11 cellular contexts compared by ENCODE assay signal in the genomic region with DNA sequence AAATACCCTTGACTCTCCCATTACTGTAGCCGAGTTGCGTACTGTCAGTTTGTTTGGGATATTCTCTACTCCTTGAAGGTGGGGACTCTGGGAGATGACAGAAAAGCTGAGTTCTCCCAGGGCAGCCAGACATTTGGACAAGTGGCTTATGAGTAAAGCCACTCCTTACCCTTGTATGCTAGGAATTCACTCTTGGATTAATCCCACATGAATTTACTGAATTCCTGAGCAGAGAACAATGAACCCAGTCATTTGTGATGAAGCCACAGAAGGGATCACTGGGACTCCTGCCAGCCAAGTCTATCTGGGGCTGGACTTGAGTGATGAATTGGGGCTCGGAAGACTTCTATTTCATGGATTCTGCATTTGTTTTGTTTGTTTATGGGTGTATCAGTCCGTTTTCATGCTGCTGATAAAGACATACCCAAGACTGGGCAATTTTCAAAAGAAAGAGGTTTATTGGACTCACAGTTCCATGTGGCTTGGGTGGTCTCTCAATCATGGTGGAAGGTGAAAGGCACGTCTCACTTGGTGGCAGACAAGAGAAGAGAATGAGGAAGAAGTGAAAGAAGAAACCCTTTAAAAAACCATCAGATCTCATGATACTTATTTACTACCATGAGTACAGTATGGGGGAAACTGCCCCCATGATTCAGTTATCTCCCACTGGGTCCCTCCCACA. TPM values are rescaled to one million over a fixed set of nuclear protein-coding genes. Genes with fewer than 3 reads are reported as not detected.
DNase-seq lines count a peak whose midpoint lies in the region; ATAC-seq and TF ChIP-seq lines count a peak whose summit lies in the region.
"Had no signal": no experiment of that assay in that cellular context is flagged by ENCODE, and none has a peak within 500 bp of the region (broad histone marks: within the 10 kb centered on the region; RNA-seq: fewer than 3 reads in every experiment).

No MANE protein-coding gene starts in this region.

- TF ChIP-seq EP300 in Ishikawa (IDR thresholded peaks at IDR 0.05; ENCODE audit: borderline replicate concordance), result peak; percentile 98

- H3K4me3 ChIP-seq in A673 (ENCODE audit: low read depth, low read length, poor library complexity, severe bottlenecking) (no peak overlapping the region), mesenchymal stem cell (ENCODE audit: insufficient read depth in 1 of 2, low read depth in 1 of 2, low read length in 2 of 2) (no peak overlapping the region), MM.1S (ENCODE audit: low read length) (no peak overlapping the region)

- no peak overlapping the region for H2AFZ ChIP-seq in mesenchymal stem cell (ENCODE audit: low read depth, low read length)
- no peak overlapping the region for H2AFZ ChIP-seq in MM.1S (ENCODE audit: low read length)

- peaks cover 16% of the 10 kb centered on the region for H3K4me1 Mint-ChIP-seq in chondrocyte (ENCODE audit: low read depth)
- H3K4me1 Mint-ChIP-seq in CD4-positive, alpha-beta T cell (ENCODE audit: low read depth), result no peaks in the 10 kb centered on the region

- no peak overlapping the region for H2AK5ac ChIP-seq in mesenchymal stem cell (ENCODE audit: low read length, severe bottlenecking)

- no peaks in the 10 kb centered on the region for H3K79me1 ChIP-seq in mesenchymal stem cell (replicated peaks; ENCODE audit: low read length, poor library complexity, severe bottlenecking)

- peaks cover 5% of the 10 kb centered on the region for H3K27me3 Mint-ChIP-seq in chondrocyte (ENCODE audit: low read depth)
- H3K27me3 Mint-ChIP-seq in CD4-positive, alpha-beta T cell, result peaks cover 3% of the 10 kb centered on the region

- BruUV-seq in A673 (replicated peaks; lab: Mats Ljungman, UMichigan), result no TSS peak

- H3K27ac ChIP-seq in A673 (ENCODE audit: low read depth, low read length, poor library complexity, severe bottlenecking) (no peak overlapping the region), mesenchymal stem cell (ENCODE audit: low read length, poor library complexity, severe bottlenecking) (peak overlapping the region; percentile 41), MM.1S (ENCODE audit: low read length) (no peak overlapping the region)
- no peak overlapping the region for H3K27ac ChIP-seq in CD4-positive, alpha-beta T cell (ENCODE audit: low read depth, low read length)

- H4K91ac ChIP-seq in mesenchymal stem cell (ENCODE audit: low read length), result no peak overlapping the region

- WGBS in mesenchymal stem cell, result 31% methylated on average over 4 of the region's 5 CpGs

- H3K9ac ChIP-seq in mesenchymal stem cell (ENCODE audit: low read length), result no peak overlapping the region
- no peak overlapping the region for H3K9ac ChIP-seq in MM.1S (ENCODE audit: low read length)

- no peak overlapping the region for H2BK12ac ChIP-seq in mesenchymal stem cell (ENCODE audit: low read length in 2 of 2)

- H3K18ac ChIP-seq in mesenchymal stem cell (ENCODE audit: low read depth in 1 of 2, low read length in 2 of 2), result no peak overlapping the region

- no peak overlapping the region for H2BK15ac ChIP-seq in mesenchymal stem cell (ENCODE audit: low read depth, poor library complexity, severe bottlenecking)

- no peak for ATAC-seq in CD4-positive, alpha-beta T cell (ENCODE audit: poor library complexity)
- no peak for ATAC-seq in GM18909 (IDR thresholded peaks at IDR 0.05; ENCODE audit: poor library complexity, unreplicated experiment)

- H3K27me3 ChIP-seq in A673 (replicated peaks; ENCODE audit: insufficient read depth, low read depth, low read length, poor library complexity) (peaks cover 16% of the 10 kb centered on the region), mesenchymal stem cell (ENCODE audit: control insufficient read depth in 1 of 2, insufficient read depth in 1 of 2, low read length in 2 of 2) (peaks cover 0 to 10% of the 10 kb centered on the region in 2 experiments), MM.1S (replicated peaks; ENCODE audit: insufficient read depth, low read length) (peaks cover 8% of the 10 kb centered on the region; the same call in 1 of the 2 replicates)
- no peaks in the 10 kb centered on the region for H3K27me3 ChIP-seq in CD4-positive, alpha-beta T cell (ENCODE audit: control insufficient read depth, insufficient read depth, low read length)

- TF ChIP-seq CTCF in A673 (conservative IDR thresholded peaks at IDR 0.05; ENCODE audit: low read depth, low read length) (no peak), chondrocyte (IDR thresholded peaks at IDR 0.05) (no peak), MM.1S (IDR thresholded peaks at IDR 0.05; ENCODE audit: low read length) (no peak)
- TF ChIP-seq CTCF in CD4-positive, alpha-beta T cell (IDR thresholded peaks at IDR 0.05), result no peak

- no peak overlapping the region for H3K14ac ChIP-seq in mesenchymal stem cell (ENCODE audit: low read length in 2 of 2)

- no peaks in the 10 kb centered on the region for H4K20me1 ChIP-seq in MM.1S (ENCODE audit: insufficient read depth, low read length)

- H3K4me2 ChIP-seq in mesenchymal stem cell (ENCODE audit: low read length, poor library complexity, severe bottlenecking) (no peak overlapping the region), MM.1S (ENCODE audit: low read depth, low read length) (no peak overlapping the region)

- H2BK5ac ChIP-seq in mesenchymal stem cell (ENCODE audit: low read depth, low read length, poor library complexity, severe bottlenecking), result no peak overlapping the region

- intact Hi-C loops in A673 (cut with micrococcal nuclease; ENCODE audit: unreplicated experiment), result no loop called here
- intact Hi-C loops in CD4-positive, alpha-beta T cell (cut with DNase I, micrococcal nuclease), result no loop called here

- CTCF ChIA-PET in A673 (lab: Charles Lee), result no interaction called here
- CTCF ChIA-PET in CD4-positive, alpha-beta T cell (lab: Charles Lee), result no interaction called here

- no peak overlapping the region for H2BK120ac ChIP-seq in mesenchymal stem cell (ENCODE audit: low read depth, low read length)

- H3K4me3 Mint-ChIP-seq in chondrocyte (ENCODE audit: unreplicated experiment), result no peak overlapping the region
- H3K4me3 Mint-ChIP-seq in CD4-positive, alpha-beta T cell, result no peak overlapping the region

- POLR2A ChIA-PET in A673 (lab: Charles Lee; ENCODE audit: low non-redundant PET), result no interaction called here
- POLR2A ChIA-PET in CD4-positive, alpha-beta T cell (lab: Charles Lee), result no interaction called here

- peaks cover 5% of the 10 kb centered on the region for H3K9me3 Mint-ChIP-seq in chondrocyte (ENCODE audit: low read depth)
- no peaks in the 10 kb centered on the region for H3K9me3 Mint-ChIP-seq in CD4-positive, alpha-beta T cell

- TF ChIP-seq RAD21 in Ishikawa (IDR thresholded peaks at IDR 0.05; ENCODE audit: low read depth), result peak; percentile 32

- no peak overlapping the region for H3K23ac ChIP-seq in mesenchymal stem cell (ENCODE audit: low read length in 2 of 2)

- H3K79me2 ChIP-seq in MM.1S (ENCODE audit: low read length), result no peaks in the 10 kb centered on the region

- H4K8ac ChIP-seq in mesenchymal stem cell (ENCODE audit: low read length), result no peak overlapping the region

- H3F3A ChIP-seq in MM.1S (ENCODE audit: insufficient read depth, low read length), result no peaks in the 10 kb centered on the region

- DNase-seq in A673 (ENCODE audit: low spot score) (peak; percentile 44), chondrocyte (ENCODE audit: low spot score) (no peak), mesenchymal stem cell (peak; percentile 28), MM.1S (no peak), cerebellum (ENCODE audit: low spot score) (no peak)
- no peak for DNase-seq in CD4-positive, alpha-beta T cell
- DNase-seq: activated CD4-positive, alpha-beta T cell treated with anti-CD3 and anti-CD28 coated beads for 4 hours; BE2C had no signal

- H3K36me3 Mint-ChIP-seq in chondrocyte (ENCODE audit: low read depth), result no peaks in the 10 kb centered on the region
- H3K36me3 Mint-ChIP-seq in CD4-positive, alpha-beta T cell (ENCODE audit: low read depth), result no peaks in the 10 kb centered on the region

- H3K9me3 ChIP-seq in A673 (ENCODE audit: low read depth, low read length, poor library complexity, severe bottlenecking) (no peaks in the 10 kb centered on the region), mesenchymal stem cell (ENCODE audit: control insufficient read depth, low read length) (no peaks in the 10 kb centered on the region), MM.1S (replicated peaks; ENCODE audit: insufficient read depth, low read length) (no peaks in the 10 kb centered on the region)
- no peaks in the 10 kb centered on the region for H3K9me3 ChIP-seq in CD4-positive, alpha-beta T cell (ENCODE audit: control insufficient read depth, low read length)
- H3K9me3 ChIP-seq: BE2C had no signal

- H3K27ac Mint-ChIP-seq in chondrocyte (ENCODE audit: unreplicated experiment), result peak overlapping the region; percentile 84
- no peak overlapping the region for H3K27ac Mint-ChIP-seq in CD4-positive, alpha-beta T cell

- H3K36me3 ChIP-seq in A673 (ENCODE audit: insufficient read depth, low read length, poor library complexity, severe bottlenecking) (no peaks in the 10 kb centered on the region), mesenchymal stem cell (ENCODE audit: control insufficient read depth in 1 of 2, insufficient read depth in 2 of 2, low read depth in 1 of 2, low read length in 2 of 2) (no peaks in the 10 kb centered on the region), MM.1S (replicated peaks; ENCODE audit: insufficient read depth, low read length) (no peaks in the 10 kb centered on the region)
- H3K36me3 ChIP-seq: BE2C had no signal

- H3K4ac ChIP-seq in mesenchymal stem cell (ENCODE audit: low read depth in 1 of 2, low read length in 2 of 2), result no peak overlapping the region

- no peaks in the 10 kb centered on the region for H3K9me2 ChIP-seq in MM.1S (replicated peaks; ENCODE audit: insufficient read depth, low read length)

- no peaks in the 10 kb centered on the region for H3K4me1 ChIP-seq in A673 (ENCODE audit: insufficient read depth, low read length, poor library complexity, severe bottlenecking)
- peaks cover 10% of the 10 kb centered on the region for H3K4me1 ChIP-seq in mesenchymal stem cell (ENCODE audit: control insufficient read depth, insufficient read depth, low read depth, low read length)
- H3K4me1 ChIP-seq in MM.1S (ENCODE audit: low read length), result no peaks in the 10 kb centered on the region
- H3K4me1 ChIP-seq: BE2C had no signal

RNA-seq across cellular contexts. Expression of a gene that starts 25.1 kb away (rescaled TPM):
- total RNA-seq in A673 (2021) (0.09 and 0.13 TPM in 2 replicates), chondrocyte (0.07 to 0.10 TPM in 2 of 3 replicates, not detected in the other), cerebellum (0.09 TPM)
- polyA plus RNA-seq in mesenchymal stem cell (2013, experiment 1 of 2), result 0.01 TPM
- polyA plus RNA-seq in mesenchymal stem cell (2013, experiment 2 of 2), result 0.01 TPM
- total RNA-seq in CD4-positive, alpha-beta T cell, result under 1 TPM; 0.25 to 0.36 TPM

RNA-seq across cellular contexts. Expression of a gene that starts 37.2 kb away (rescaled TPM):
- total RNA-seq in A673 (2021) (not detected in 2 replicates), chondrocyte (not detected in 3 replicates), cerebellum (not detected)
- not detected for polyA plus RNA-seq in mesenchymal stem cell (2013, experiment 1 of 2)
- polyA plus RNA-seq in mesenchymal stem cell (2013, experiment 2 of 2), result not detected
- total RNA-seq in CD4-positive, alpha-beta T cell, result not detected
- total RNA-seq: H1 had no signal
- polyA plus RNA-seq: H1 had no signal

RNA-seq across cellular contexts. Expression of a gene that starts 43.5 kb away (rescaled TPM):
- total RNA-seq in A673 (2021), result 12.0 and 12.6 TPM in 2 replicates
- 5.3 to 6.3 TPM (median 5.5 TPM) in 3 replicates for total RNA-seq in chondrocyte
- polyA plus RNA-seq in mesenchymal stem cell (2013, experiment 1 of 2), result 2.7 TPM
- 2.7 TPM for polyA plus RNA-seq in mesenchymal stem cell (2013, experiment 2 of 2)
- total RNA-seq in CD4-positive, alpha-beta T cell, result 10 to 100 TPM; 17.9 TPM
- total RNA-seq in cerebellum, result 18.9 TPM

RNA-seq across cellular contexts. Expression of a gene that starts 45.6 kb away (rescaled TPM):
- 7.6 and 8.5 TPM in 2 replicates for total RNA-seq in A673 (2021)
- total RNA-seq in chondrocyte, result 13.3 to 15.5 TPM (median 14.8 TPM) in 3 replicates
- polyA plus RNA-seq in mesenchymal stem cell (2013, experiment 1 of 2), result 3.6 TPM
- 3.4 TPM for polyA plus RNA-seq in mesenchymal stem cell (2013, experiment 2 of 2)
- total RNA-seq in CD4-positive, alpha-beta T cell, result 1 to 10 TPM; 3.2 to 4.0 TPM
- total RNA-seq in cerebellum, result 10.4 TPM

Comparison
In these comparisons a context has a peak if more than half of its experiments do, and no peak if none do; other contexts are left out.
1. DNase-seq: peak in A673 (single experiment) and mesenchymal stem cell (single experiment); none in chondrocyte (single experiment), CD4-positive, alpha-beta T cell (0 of 10), MM.1S (single experiment) and cerebellum (single experiment).